2 cellular contexts compared by ENCODE assay signal in genomic region chr1:187270256-187270655, GRCh38.
TF ChIP-seq lines count a peak whose summit lies in the region.

No MANE protein-coding gene starts in this region.

TF ChIP-seq in GM23338, 12 proteins besides CTCF, POLR2A, EP300 and RAD21:
- TF ChIP-seq ZNF331 (CRISPR knock-in tag; IDR thresholded peaks at IDR 0.05; ENCODE audit: low read depth) (no peak), JUNB (IDR thresholded peaks at IDR 0.05; ENCODE audit: unreplicated experiment) (no peak), ETS1 (IDR thresholded peaks at IDR 0.05) (no peak)
TF ChIP-seq in GM23338: peak in this region for 0.

TF ChIP-seq in H1, 55 proteins besides CTCF, POLR2A, EP300 and RAD21:
- no peak for TF ChIP-seq CHD2 (IDR thresholded peaks at IDR 0.05; ENCODE audit: low read length)
- TF ChIP-seq CBX8 (IDR thresholded peaks at IDR 0.05; ENCODE audit: borderline replicate concordance, low read depth, low read length) = no peak
- TF ChIP-seq HDAC6 (IDR thresholded peaks at IDR 0.05; ENCODE audit: low read depth, low read length) = no peak
- no peak for TF ChIP-seq ATF2 (IDR thresholded peaks at IDR 0.05; ENCODE audit: low read length)
